ENCODE assay signal across 23 cellular contexts in the genomic region with DNA sequence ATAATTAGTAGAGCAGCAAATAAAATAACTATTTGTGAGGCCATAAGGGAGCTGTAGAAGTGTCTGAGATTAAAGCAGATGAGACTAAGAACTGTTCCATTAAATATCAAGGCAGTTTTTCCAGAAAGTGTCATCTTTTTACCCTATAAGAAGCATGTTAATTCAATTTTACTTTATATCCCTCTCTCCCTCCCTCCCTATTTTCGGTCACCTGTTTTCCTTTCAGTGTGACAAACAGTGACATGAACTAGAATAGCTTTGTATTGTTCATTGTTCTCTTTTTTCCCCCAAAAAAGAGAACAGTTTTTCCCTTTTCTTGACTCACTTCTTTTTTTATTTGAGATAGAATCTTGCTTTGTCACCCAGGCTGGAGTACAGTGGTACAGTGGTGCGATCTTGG.
"Had no signal": no experiment of that assay in that cellular context is flagged by ENCODE, and none has a peak within 500 bp of the region (broad histone marks: within the 10 kb centered on the region; RNA-seq: fewer than 3 reads in every experiment).

No MANE protein-coding gene starts in this region.

- H3K27me3 ChIP-seq: esophagus muscularis mucosa, gastrocnemius medialis, right atrium auricular region, testis, tibial nerve, upper lobe of right lung had no signal

- DNase-seq: central memory CD4-positive, alpha-beta T cell; cortex of kidney; effector memory CD8-positive, alpha-beta T cell; gastrocnemius medialis; glutamatergic neuron; immature natural killer cell; left cardiac atrium; left ventricle myocardium inferior; lower lobe of right lung; mesenchymal stem cell; naive thymus-derived CD4-positive, alpha-beta T cell; nephron progenitor cell; posterior cingulate gyrus; small intestine; stimulated activated CD4-positive, alpha-beta T cell treated with anti-CD3 and anti-CD28 coated beads, Interleukin-12 subunit alpha, Interleukin-12 subunit beta, amount 100 ng/mL, for 4 hours; stimulated activated naive CD4-positive, alpha-beta T cell treated with Interleukin-2 at 50 U/mL for 16 hours; testis; upper lobe of right lung had no signal

- FAIRE-seq: keratinocyte, small intestine had no signal

- H3K27ac ChIP-seq: epithelial cell of prostate, esophagus muscularis mucosa, gastrocnemius medialis, left ventricle myocardium inferior, lower lobe of right lung, right atrium auricular region, testis, tibial nerve, upper lobe of right lung had no signal
